ENCODE assay signal across 10 cellular contexts in the genomic region with DNA sequence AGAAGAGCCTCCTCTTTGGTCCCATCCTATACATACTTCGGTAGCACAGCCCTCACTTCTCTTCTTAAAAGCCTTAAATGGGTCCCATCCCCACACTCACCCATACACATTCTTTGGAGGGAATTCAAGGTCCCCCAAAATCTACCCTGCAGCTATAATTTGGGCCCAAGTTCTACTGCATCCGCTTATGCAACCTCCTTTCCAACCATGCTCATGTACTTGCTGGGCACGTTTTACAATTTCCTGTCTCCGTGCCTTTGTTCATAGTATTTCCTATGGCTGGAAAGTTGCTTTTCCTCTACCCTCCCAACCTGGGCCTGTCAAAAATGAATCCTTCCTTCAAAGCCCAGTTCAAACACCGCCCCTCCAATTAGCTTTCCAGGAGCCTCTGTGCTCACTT.
DNase-seq lines count a peak whose midpoint lies in the region; ATAC-seq and TF ChIP-seq lines count a peak whose summit lies in the region.
"Had no signal": no experiment of that assay in that cellular context is flagged by ENCODE, and none has a peak within 500 bp of the region (broad histone marks: within the 10 kb centered on the region; RNA-seq: fewer than 3 reads in every experiment).

No MANE protein-coding gene starts in this region.

- intact Hi-C loops in left cardiac atrium (cut with DNase I) = no loop called here
- intact Hi-C loops in adrenal gland (cut with DNase I) = no loop called here
- intact Hi-C loops in upper lobe of right lung (cut with DNase I) = no loop called here
- intact Hi-C loops in mucosa of descending colon (cut with DNase I, micrococcal nuclease) = no loop called here
- intact Hi-C loops in lower leg skin (cut with DNase I; ENCODE audit: low total_unique reads) = no loop called here

- TF ChIP-seq CTCF in right atrium auricular region (IDR thresholded peaks at IDR 0.05) (no peak), adrenal gland (IDR thresholded peaks at IDR 0.05) (no peak), upper lobe of right lung (IDR thresholded peaks at IDR 0.05) (no peak), mucosa of descending colon (IDR thresholded peaks at IDR 0.05) (no peak), lower leg skin (IDR thresholded peaks at IDR 0.05) (no peak)

- H3K9me3 ChIP-seq in right atrium auricular region (no peaks in the 10 kb centered on the region), adrenal gland (replicated peaks in 1 of 3) (no peaks in the 10 kb centered on the region), muscle layer of duodenum (ENCODE audit: control insufficient read depth in 1 of 2, low read length in 2 of 2) (no peaks in the 10 kb centered on the region), upper lobe of right lung (no peaks in the 10 kb centered on the region), mucosa of descending colon (no peaks in the 10 kb centered on the region)

- H3K27ac ChIP-seq in right atrium auricular region (peak overlapping the region; percentile 98 to 99), adrenal gland (peak overlapping the region in 4 of 5 donors; percentile 25 to 73 (median 52)), muscle layer of duodenum (ENCODE audit: low read length) (peak overlapping the region; percentile 10), upper lobe of right lung (peak overlapping the region; percentile 33)
- H3K27ac ChIP-seq: HL-60 had no signal

- no peak for TF ChIP-seq POLR2A in adrenal gland (IDR thresholded peaks at IDR 0.05)
- no peak for TF ChIP-seq POLR2A in lower leg skin (IDR thresholded peaks at IDR 0.05)

- 66 to 81% (median 73%) methylated on average over 5 of the region's 5 CpGs for WGBS in adrenal gland, 4 donors
- WGBS in lower leg skin, 2 donors = 55 to 57% methylated on average over 5 of the region's 5 CpGs

- H3K4me1 ChIP-seq in right atrium auricular region (peaks cover 0 to 84% of the 10 kb centered on the region in 2 donors), adrenal gland (replicated peaks in 1 of 2) (peaks cover 46 to 85% of the 10 kb centered on the region in 2 donors), muscle layer of duodenum (ENCODE audit: control insufficient read depth in 1 of 2, insufficient read depth in 2 of 2, low read length in 2 of 2) (peaks cover 47 to 58% of the 10 kb centered on the region in 2 donors), upper lobe of right lung (peaks cover 70% of the 10 kb centered on the region), mucosa of descending colon (ENCODE audit: low read depth) (peaks cover 65% of the 10 kb centered on the region)

- H3K4me3 ChIP-seq in right atrium auricular region = no peak overlapping the region
- H3K4me3 ChIP-seq in adrenal gland = no peak overlapping the region
- H3K4me3 ChIP-seq in muscle layer of duodenum (ENCODE audit: low read depth in 1 of 2, low read length in 2 of 2) = no peak overlapping the region
- H3K4me3 ChIP-seq in upper lobe of right lung = no peak overlapping the region
- H3K4me3 ChIP-seq in mucosa of descending colon = no peak overlapping the region
- H3K4me3 ChIP-seq in lower leg skin (ENCODE audit: low read depth, poor library complexity, severe bottlenecking) = no peak overlapping the region

- ATAC-seq in left cardiac atrium = no peak
- no peak for ATAC-seq in upper lobe of right lung
- no peak for ATAC-seq in mucosa of descending colon
- no peak for ATAC-seq in GM18498 (IDR thresholded peaks at IDR 0.05; ENCODE audit: unreplicated experiment)

- DNase-seq in right atrium auricular region (ENCODE audit: low spot score) (no peak), left cardiac atrium (no peak), adrenal gland (no peak), upper lobe of right lung (no peak), mucosa of descending colon (no peak), lower leg skin (ENCODE audit: low spot score in 2 of 2) (no peak)
- DNase-seq: stimulated activated CD8-positive, alpha-beta memory T cell treated with anti-CD3 and anti-CD28 coated beads, Interleukin-4, amount 100 ng/mL, for 48 hours had no signal

- peaks cover 64% of the 10 kb centered on the region for H3K36me3 ChIP-seq in right atrium auricular region
- H3K36me3 ChIP-seq in adrenal gland (replicated peaks in 1 of 2) = peaks cover 0 to 49% of the 10 kb centered on the region in 2 donors
- H3K36me3 ChIP-seq in muscle layer of duodenum (ENCODE audit: control insufficient read depth in 1 of 2, insufficient read depth in 2 of 2, low read length in 2 of 2) = peaks cover 0 to 39% of the 10 kb centered on the region in 2 donors
- H3K36me3 ChIP-seq in upper lobe of right lung = peaks cover 38% of the 10 kb centered on the region
- no peaks in the 10 kb centered on the region for H3K36me3 ChIP-seq in mucosa of descending colon (ENCODE audit: low read depth)

- H3K27me3 ChIP-seq in right atrium auricular region = no peaks in the 10 kb centered on the region
- H3K27me3 ChIP-seq in adrenal gland = no peaks in the 10 kb centered on the region
- no peaks in the 10 kb centered on the region for H3K27me3 ChIP-seq in muscle layer of duodenum (ENCODE audit: low read depth, low read length)
- H3K27me3 ChIP-seq in upper lobe of right lung = no peaks in the 10 kb centered on the region

Comparison
In these comparisons a context has a peak if more than half of its experiments do, and no peak if none do; other contexts are left out.
1. H3K27ac ChIP-seq: peak in every context shown above with its lines; median percentile 98 in right atrium auricular region; 52 in adrenal gland; 33 in upper lobe of right lung; 10 in muscle layer of duodenum.